In genomic region chr20:31689141-31689540, GRCh38 we compare ENCODE assay signal across 18 cellular contexts. TPM values are rescaled to one million over a fixed set of nuclear protein-coding genes. Genes with fewer than 3 reads are reported as not detected.
DNase-seq lines count a peak whose midpoint lies in the region; ATAC-seq lines count a peak whose summit lies in the region.
"Had no signal": no experiment of that assay in that cellular context is flagged by ENCODE, and none has a peak within 500 bp of the region (broad histone marks: within the 10 kb centered on the region; RNA-seq: fewer than 3 reads in every experiment).

No MANE protein-coding gene starts in this region.

- intact Hi-C loops in activated naive CD4-positive, alpha-beta T cell treated with anti-CD3 and anti-CD28 coated beads for 36 hours (cut with micrococcal nuclease), result no loop called here

- peaks cover 42% of the 10 kb centered on the region for H3K36me3 Mint-ChIP-seq in activated naive CD4-positive, alpha-beta T cell treated with anti-CD3 and anti-CD28 coated beads for 36 hours (ENCODE audit: low read depth)
- H3K36me3 Mint-ChIP-seq in T-cell, result peaks cover 34% of the 10 kb centered on the region
- H3K36me3 Mint-ChIP-seq in stimulated activated memory B cell treated with anti-CD40 and anti-IgM and Interleukin-4, amounts not matched to agents 10 μg/mL and 1 μg/mL and 100 μg/mL, for 72 hours, result peaks cover 54% of the 10 kb centered on the region

- POLR2A ChIA-PET in T-cell (lab: Charles Lee), result no interaction called here

- peak overlapping the region; percentile 65 for H3K27ac Mint-ChIP-seq in activated naive CD4-positive, alpha-beta T cell treated with anti-CD3 and anti-CD28 coated beads for 36 hours
- H3K27ac Mint-ChIP-seq in T-cell, result peak overlapping the region; percentile 69 to 76
- peak overlapping the region; percentile 42 for H3K27ac Mint-ChIP-seq in stimulated activated memory B cell treated with anti-CD40 and anti-IgM and Interleukin-4, amounts not matched to agents 10 μg/mL and 1 μg/mL and 100 μg/mL, for 72 hours

- H3K4me1 Mint-ChIP-seq in activated naive CD4-positive, alpha-beta T cell treated with anti-CD3 and anti-CD28 coated beads for 36 hours (ENCODE audit: low read depth), result peaks cover 62% of the 10 kb centered on the region
- H3K4me1 Mint-ChIP-seq in T-cell, result peaks cover 49 to 71% (median 54%) of the 10 kb centered on the region in 3 donors
- H3K4me1 Mint-ChIP-seq in stimulated activated memory B cell treated with anti-CD40 and anti-IgM and Interleukin-4, amounts not matched to agents 10 μg/mL and 1 μg/mL and 100 μg/mL, for 72 hours, result peaks cover 73% of the 10 kb centered on the region

- DNase-seq in activated naive CD4-positive, alpha-beta T cell treated with anti-CD3 and anti-CD28 coated beads for 36 hours, result no peak
- no peak for DNase-seq in activated naive CD4-positive, alpha-beta T cell treated with Interleukin-2 at 50 U/mL for 16 hours
- no peak for DNase-seq in T-cell
- DNase-seq in NCI-H187 treated with DMSO at 0.1 percent for 48 hours (lab: John Stamatoyannopoulos, UW), result no peak
- DNase-seq: activated T-cell treated with anti-CD3 and anti-CD28 coated beads, Interleukin-2, amount 50 U/mL, for 48 hours; DMS 273 treated with DMSO at 0.1 percent for 48 hours; effector CD8-positive, alpha-beta T cell; NCI-H1930; NCI-H510A treated with DMSO at 0.1 percent for 48 hours; right cardiac atrium; stimulated activated CD4-positive, alpha-beta T cell treated with anti-CD3 and anti-CD28 coated beads, Interleukin-2, amount 100 ng/mL, for 24 hours; transverse colon had no signal

- no peaks in the 10 kb centered on the region for H3K9me3 Mint-ChIP-seq in activated naive CD4-positive, alpha-beta T cell treated with anti-CD3 and anti-CD28 coated beads for 36 hours
- no peaks in the 10 kb centered on the region for H3K9me3 Mint-ChIP-seq in T-cell
- H3K9me3 Mint-ChIP-seq in stimulated activated memory B cell treated with anti-CD40 and anti-IgM and Interleukin-4, amounts not matched to agents 10 μg/mL and 1 μg/mL and 100 μg/mL, for 72 hours, result no peaks in the 10 kb centered on the region

- peak overlapping the region; percentile 63 for H3K27ac ChIP-seq in cingulate gyrus (ENCODE audit: low read depth, low read length)
- H3K27ac ChIP-seq: transverse colon had no signal

- CTCF ChIA-PET in activated naive CD4-positive, alpha-beta T cell treated with anti-CD3 and anti-CD28 coated beads for 36 hours (lab: Charles Lee), result interaction anchor here (0.7 to 1.4 kb wide), 2 partner anchors 11 to 12 kb away, joined by 3 to 4 read pairs; no protein-coding TSS in a partner anchor
- CTCF ChIA-PET in T-cell (lab: Charles Lee), result no interaction called here

- H3K4me3 Mint-ChIP-seq in activated naive CD4-positive, alpha-beta T cell treated with anti-CD3 and anti-CD28 coated beads for 36 hours, result no peak overlapping the region
- H3K4me3 Mint-ChIP-seq in T-cell, result no peak overlapping the region
- no peak overlapping the region for H3K4me3 Mint-ChIP-seq in stimulated activated memory B cell treated with anti-CD40 and anti-IgM and Interleukin-4, amounts not matched to agents 10 μg/mL and 1 μg/mL and 100 μg/mL, for 72 hours
- H3K4me3 Mint-ChIP-seq: brain had no signal

- ATAC-seq in T-cell (replicated peaks in 1 of 4) (no peak), HG03457 (IDR thresholded peaks at IDR 0.05; ENCODE audit: unreplicated experiment) (no peak), HG02973 (IDR thresholded peaks at IDR 0.05; ENCODE audit: unreplicated experiment) (no peak)
- no peak for ATAC-seq in stimulated activated memory B cell treated with anti-CD40 and anti-IgM and Interleukin-4, amounts not matched to agents 10 μg/mL and 1 μg/mL and 100 μg/mL, for 72 hours
- ATAC-seq: Panc1, right cardiac atrium had no signal

- H3K27me3 Mint-ChIP-seq in activated naive CD4-positive, alpha-beta T cell treated with anti-CD3 and anti-CD28 coated beads for 36 hours (ENCODE audit: low read depth), result no peaks in the 10 kb centered on the region
- H3K27me3 Mint-ChIP-seq in T-cell, result no peaks in the 10 kb centered on the region
- H3K27me3 Mint-ChIP-seq in stimulated activated memory B cell treated with anti-CD40 and anti-IgM and Interleukin-4, amounts not matched to agents 10 μg/mL and 1 μg/mL and 100 μg/mL, for 72 hours, result no peaks in the 10 kb centered on the region
- H3K27me3 Mint-ChIP-seq: brain had no signal

RNA-seq across cellular contexts. Expression of gene BCL2L1, which starts 33.5 kb away (rescaled TPM):
- 10 to 100 TPM; 87.9 to 89.2 TPM for total RNA-seq in activated naive CD4-positive, alpha-beta T cell treated with anti-CD3 and anti-CD28 coated beads for 36 hours
- 10 to 100 TPM; 26.6 to 33.8 (median 27.7) TPM for total RNA-seq in T-cell

RNA-seq across cellular contexts. Expression of gene TPX2, which starts 49.9 kb away (rescaled TPM):
- total RNA-seq in activated naive CD4-positive, alpha-beta T cell treated with anti-CD3 and anti-CD28 coated beads for 36 hours, result 100 to 1,000 TPM; 166 to 175 TPM
- 1 to 10 TPM in 4 of 5 donors, under 1 TPM in 1; 0.99 to 3.0 (median 1.4) TPM for total RNA-seq in T-cell

RNA-seq across cellular contexts. Expression of gene COX4I2, which starts 51.4 kb away (rescaled TPM):
- total RNA-seq in activated naive CD4-positive, alpha-beta T cell treated with anti-CD3 and anti-CD28 coated beads for 36 hours, result not detected
- not detected for total RNA-seq in T-cell
- total RNA-seq: transverse colon had no signal

Comparison
In these comparisons a context has a peak if more than half of its experiments do, and no peak if none do; other contexts are left out.
1. RNA of gene TPX2, which starts 49.9 kb away (total RNA-seq): 166 to 175 TPM in activated naive CD4-positive, alpha-beta T cell treated with anti-CD3 and anti-CD28 coated beads for 36 hours; 0.99 to 3.0 TPM in T-cell; every median in the first group is over 10 times any median in the second.
2. Peak in every context shown above with its lines, with median percentiles within 50 percentile points of each other: H3K27ac Mint-ChIP-seq.